ENCODE assay signal across 14 cellular contexts in genomic region chr2:230809015-230809414, GRCh38.
"Had no signal": no experiment of that assay in that cellular context is flagged by ENCODE, and none has a peak within 500 bp of the region (broad histone marks: within the 10 kb centered on the region; RNA-seq: fewer than 3 reads in every experiment).

No MANE protein-coding gene starts in this region.

- H3K4me1 ChIP-seq: ascending aorta, breast epithelium, tibial artery had no signal

- H3K9ac ChIP-seq: parathyroid adenoma had no signal

- H3K4me3 ChIP-seq: ascending aorta, breast epithelium, tibial artery had no signal

- H2AFZ ChIP-seq: parathyroid adenoma had no signal

- H3K36me3 ChIP-seq: breast epithelium had no signal

- H3K27ac Mint-ChIP-seq: WTC11 had no signal

- H3K27ac ChIP-seq: ascending aorta, breast epithelium, parathyroid adenoma, tibial artery had no signal

- ATAC-seq: left colon, WTC11 had no signal

- H3K4me3 Mint-ChIP-seq: WTC11 had no signal

- H3K27me3 ChIP-seq: ascending aorta, breast epithelium, tibial artery had no signal

- H3K9me3 ChIP-seq: ascending aorta, breast epithelium, tibial artery had no signal

- FAIRE-seq: islet of Langerhans, TTC549 had no signal

- DNase-seq: activated CD4-positive, alpha-beta T cell treated with anti-CD3 and anti-CD28 coated beads for 4 hours; activated CD8-positive, alpha-beta memory T cell treated with anti-CD3 and anti-CD28 coated beads for 24 hours; activated effector memory CD4-positive, alpha-beta T cell treated with anti-CD3 and anti-CD28 coated beads, Interleukin-2, amount 50 U/mL, for 16 hours; left colon; retina; stimulated activated CD4-positive, alpha-beta T cell treated with anti-CD3 and anti-CD28 coated beads, Interleukin-2, amount 100 ng/mL, for 48 hours; stimulated activated naive CD4-positive, alpha-beta T cell; tibial artery had no signal
